Comparison of ENCODE assay signal across 8 cellular contexts in the genomic region with DNA sequence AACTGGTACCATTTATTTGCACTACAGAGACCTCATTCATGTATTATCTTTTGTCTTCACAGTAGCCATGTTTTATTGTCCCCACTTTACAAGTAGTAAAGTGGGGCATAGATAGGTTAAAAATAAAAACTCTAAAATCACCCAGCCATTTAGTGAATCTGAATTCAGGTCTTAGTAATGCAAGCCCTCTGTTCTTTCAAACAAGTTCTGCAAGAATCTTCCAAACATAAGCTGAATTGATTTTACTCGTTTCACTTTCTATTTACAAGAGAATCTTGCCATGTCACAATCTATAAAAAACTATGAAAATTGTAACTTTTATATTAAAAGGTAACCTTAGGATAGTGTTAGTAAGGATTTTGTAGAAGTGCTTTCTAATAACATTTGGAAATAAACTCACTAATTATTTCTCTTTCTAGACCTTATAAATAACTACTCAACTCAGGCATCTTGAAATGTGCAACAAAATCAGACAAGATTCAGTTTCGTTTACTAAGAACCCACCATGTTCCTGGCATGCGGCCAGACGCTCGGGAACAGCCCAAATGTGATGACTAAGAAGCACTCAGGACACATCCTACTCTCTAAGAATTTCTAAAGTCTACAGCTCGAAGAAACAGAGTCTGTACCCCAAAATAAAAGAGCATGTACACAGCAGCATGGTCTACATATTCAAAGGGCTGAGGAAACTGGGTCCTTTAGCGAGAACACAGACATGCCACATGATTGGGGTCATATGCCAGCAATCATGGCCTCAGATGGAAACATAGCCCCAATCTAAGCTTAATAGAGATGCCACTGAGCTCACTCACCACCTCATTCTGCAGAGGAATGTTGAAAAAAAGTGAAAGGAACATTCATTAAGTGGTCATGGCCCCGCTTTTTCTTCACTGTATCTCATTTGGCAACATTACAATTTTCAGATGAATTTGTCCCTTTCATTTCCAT.
DNase-seq lines count a peak whose midpoint lies in the region; ATAC-seq and TF ChIP-seq lines count a peak whose summit lies in the region.

No MANE protein-coding gene starts in this region.

- H3K27me3 ChIP-seq in right atrium auricular region (no peaks in the 10 kb centered on the region), brain microvascular endothelial cell (replicated peaks) (no peaks in the 10 kb centered on the region), sigmoid colon (no peaks in the 10 kb centered on the region)

- TF ChIP-seq POLR2A in sigmoid colon (IDR thresholded peaks at IDR 0.05), result no peak

- H3K36me3 ChIP-seq in right atrium auricular region (no peaks in the 10 kb centered on the region), brain microvascular endothelial cell (replicated peaks) (no peaks in the 10 kb centered on the region), sigmoid colon (no peaks in the 10 kb centered on the region)

- H3K9me3 ChIP-seq in right atrium auricular region (no peaks in the 10 kb centered on the region), sigmoid colon (no peaks in the 10 kb centered on the region)

- WGBS in sigmoid colon, 2 donors, result 43 to 48% methylated on average over 8 of the region's 8 CpGs

- H3K4me1 ChIP-seq in right atrium auricular region (no peaks in the 10 kb centered on the region), sigmoid colon (no peaks in the 10 kb centered on the region)

- H3K27ac ChIP-seq in right atrium auricular region, result no peak overlapping the region
- no peak overlapping the region for H3K27ac ChIP-seq in brain microvascular endothelial cell
- no peak overlapping the region for H3K27ac ChIP-seq in sigmoid colon

- in situ Hi-C loops in brain microvascular endothelial cell (cut with HindIII; ENCODE audit: low pct_ligation_motif_present, low sequenced_read_pairs), result no loop called here

- ATAC-seq in Right ventricle myocardium inferior (no peak), HG03175 (IDR thresholded peaks at IDR 0.05; ENCODE audit: unreplicated experiment) (peak; percentile 94)

- TF ChIP-seq EP300 in sigmoid colon (IDR thresholded peaks at IDR 0.05), result no peak

- intact Hi-C loops in Right ventricle myocardium inferior (cut with DNase I) (no loop called here), sigmoid colon (cut with DNase I) (no loop called here)

- no peak overlapping the region for H3K4me3 ChIP-seq in right atrium auricular region
- H3K4me3 ChIP-seq in brain microvascular endothelial cell (ENCODE audit: low read depth, low read length), result no peak overlapping the region
- no peak overlapping the region for H3K4me3 ChIP-seq in sigmoid colon

- TF ChIP-seq CTCF in right atrium auricular region (IDR thresholded peaks at IDR 0.05), result no peak
- no peak for TF ChIP-seq CTCF in brain microvascular endothelial cell (IDR thresholded peaks at IDR 0.05; ENCODE audit: low read depth, low read length, missing control alignments)
- no peak for TF ChIP-seq CTCF in sigmoid colon (IDR thresholded peaks at IDR 0.05)

- DNase-seq in Right ventricle myocardium inferior (ENCODE audit: missing footprints), result peak; percentile 64
- DNase-seq in right atrium auricular region (ENCODE audit: low spot score), result no peak
- peak; percentile 12 for DNase-seq in UCSD-AML1 (lab: John Stamatoyannopoulos, UW; ENCODE audit: unreplicated experiment)
- DNase-seq in brain microvascular endothelial cell, result peak; percentile 92
- peak; percentile 73 for DNase-seq in sigmoid colon
- DNase-seq in amniotic stem cell (lab: John Stamatoyannopoulos, UW), result no peak
- DNase-seq in NCI-H1694 (lab: John Stamatoyannopoulos, UW), result no peak

Comparison
In these comparisons a context has a peak if more than half of its experiments do, and no peak if none do; other contexts are left out.
1. DNase-seq: peak in Right ventricle myocardium inferior (single experiment), UCSD-AML1 (single experiment), brain microvascular endothelial cell (single experiment) and sigmoid colon (single experiment); none in right atrium auricular region (single experiment), amniotic stem cell (single experiment) and NCI-H1694 (single experiment).